ENCODE assay signal across 2 cellular contexts in the genomic region with DNA sequence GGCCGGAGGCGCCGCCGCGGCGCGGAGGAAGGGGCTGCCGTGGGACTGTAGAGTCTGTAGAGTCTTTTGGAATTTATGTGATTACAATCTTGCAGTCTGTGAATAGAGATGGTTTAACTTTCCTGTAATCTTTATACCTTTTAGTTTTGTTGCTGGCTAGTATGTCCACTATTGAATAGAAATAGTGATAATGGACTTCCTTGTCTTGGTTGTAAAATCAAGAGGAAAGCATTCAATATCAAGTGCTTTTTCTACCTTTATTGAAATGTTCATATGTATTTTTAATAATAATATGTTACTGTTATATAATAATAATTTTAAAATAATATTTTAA.
TF ChIP-seq lines count a peak whose summit lies in the region.
"Not testable (repeated sequence)": the region's sequence is repeated elsewhere in the genome, so short reads cannot be mapped to it uniquely, and the experiment has no call there.

No MANE protein-coding gene starts in this region.

TF ChIP-seq in K562, 482 proteins besides CTCF, POLR2A, EP300 and RAD21:
- TF ChIP-seq NFRKB (IDR thresholded peaks at IDR 0.05; ENCODE audit: low read depth) = 0 out of 2 replicates have a peak, but pooled peaks have one; percentile 53
- TF ChIP-seq BRD9 (IDR thresholded peaks at IDR 0.05; ENCODE audit: low read depth, partially characterized antibody) = peak; percentile 48
- peak; percentile 73; the same call in 1 of the 2 replicates for TF ChIP-seq ZBTB12 (CRISPR knock-in tag; IDR thresholded peaks at IDR 0.05)
- not testable (repeated sequence) for TF ChIP-seq ATF1 (CRISPR knock-in tag; IDR thresholded peaks at IDR 0.05)
- peak; percentile 48; the same call in 1 of the 2 replicates for TF ChIP-seq ATF1 (tag; IDR thresholded peaks at IDR 0.05)
- TF ChIP-seq POLR2H (tag; IDR thresholded peaks at IDR 0.05; ENCODE audit: low read depth) = peak; percentile 63; the same call in 1 of the 2 replicates
- peak; percentile 7; the same call in 1 of the 2 replicates for TF ChIP-seq ZFX (CRISPR knock-in tag; IDR thresholded peaks at IDR 0.05)
- peak in 1 of 2 experiments; percentile 25; a peak in 1 of 4 replicates for TF ChIP-seq NRF1 (conservative IDR thresholded peaks at IDR 0.05 in 1 of 2, IDR thresholded peaks at IDR 0.05 in 1 of 2)
- peak; percentile 36; the same call in 1 of the 2 replicates for TF ChIP-seq SUPT5H (IDR thresholded peaks at IDR 0.05)
- peak; percentile 4; the same call in 1 of the 2 replicates for TF ChIP-seq L3MBTL2 (IDR thresholded peaks at IDR 0.05)
- TF ChIP-seq C11orf30 (IDR thresholded peaks at IDR 0.05; ENCODE audit: low read depth) = 0 out of 2 replicates have a peak, but pooled peaks have one; percentile 2
- TF ChIP-seq, protein P1, sequence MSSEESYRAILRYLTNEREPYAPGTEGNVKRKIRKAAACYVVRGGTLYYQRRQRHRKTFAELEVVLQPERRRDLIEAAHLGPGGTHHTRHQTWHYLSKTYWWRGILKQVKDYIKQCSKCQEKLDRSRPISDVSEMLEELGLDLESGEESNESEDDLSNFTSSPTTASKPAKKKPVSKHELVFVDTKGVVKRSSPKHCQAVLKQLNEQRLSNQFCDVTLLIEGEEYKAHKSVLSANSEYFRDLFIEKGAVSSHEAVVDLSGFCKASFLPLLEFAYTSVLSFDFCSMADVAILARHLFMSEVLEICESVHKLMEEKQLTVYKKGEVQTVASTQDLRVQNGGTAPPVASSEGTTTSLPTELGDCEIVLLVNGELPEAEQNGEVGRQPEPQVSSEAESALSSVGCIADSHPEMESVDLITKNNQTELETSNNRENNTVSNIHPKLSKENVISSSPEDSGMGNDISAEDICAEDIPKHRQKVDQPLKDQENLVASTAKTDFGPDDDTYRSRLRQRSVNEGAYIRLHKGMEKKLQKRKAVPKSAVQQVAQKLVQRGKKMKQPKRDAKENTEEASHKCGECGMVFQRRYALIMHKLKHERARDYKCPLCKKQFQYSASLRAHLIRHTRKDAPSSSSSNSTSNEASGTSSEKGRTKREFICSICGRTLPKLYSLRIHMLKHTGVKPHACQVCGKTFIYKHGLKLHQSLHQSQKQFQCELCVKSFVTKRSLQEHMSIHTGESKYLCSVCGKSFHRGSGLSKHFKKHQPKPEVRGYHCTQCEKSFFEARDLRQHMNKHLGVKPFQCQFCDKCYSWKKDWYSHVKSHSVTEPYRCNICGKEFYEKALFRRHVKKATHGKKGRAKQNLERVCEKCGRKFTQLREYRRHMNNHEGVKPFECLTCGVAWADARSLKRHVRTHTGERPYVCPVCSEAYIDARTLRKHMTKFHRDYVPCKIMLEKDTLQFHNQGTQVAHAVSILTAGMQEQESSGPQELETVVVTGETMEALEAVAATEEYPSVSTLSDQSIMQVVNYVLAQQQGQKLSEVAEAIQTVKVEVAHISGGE (CRISPR knock-in tag; IDR thresholded peaks at IDR 0.05) = 0 out of 6 replicates have a peak, but pooled peaks of 1 of the 3 experiments have one; percentile 40
- TF ChIP-seq SAFB (IDR thresholded peaks at IDR 0.05; ENCODE audit: borderline replicate concordance, low read depth, low read length) = 0 out of 2 replicates have a peak, but pooled peaks have one; percentile 44
- 0 out of 2 replicates have a peak, but pooled peaks have one; percentile 8 for TF ChIP-seq TAF7 (tag; IDR thresholded peaks at IDR 0.05)

TF ChIP-seq in HepG2, 621 proteins besides CTCF, POLR2A, EP300 and RAD21:
- peak; percentile 50; the same call in 1 of the 2 replicates for TF ChIP-seq ZHX2 (IDR thresholded peaks at IDR 0.05; ENCODE audit: low read depth)
- TF ChIP-seq ZHX2 (CRISPR knock-in tag; IDR thresholded peaks at IDR 0.05; ENCODE audit: borderline replicate concordance); CREB1 (CRISPR knock-in tag; IDR thresholded peaks at IDR 0.05): not testable (repeated sequence)
- TF ChIP-seq KDM2A (CRISPR knock-in tag; IDR thresholded peaks at IDR 0.05; ENCODE audit: borderline replicate concordance, low read depth) = 0 out of 2 replicates have a peak, but pooled peaks have one; percentile 2
- 0 out of 2 replicates have a peak, but pooled peaks have one; percentile 3 for TF ChIP-seq RNF2 (conservative IDR thresholded peaks at IDR 0.05; ENCODE audit: low read depth)
- 0 out of 2 replicates have a peak, but pooled peaks have one; percentile 7 for TF ChIP-seq CREB1 (IDR thresholded peaks at IDR 0.05)
- TF ChIP-seq PHF20 (CRISPR knock-in tag; IDR thresholded peaks at IDR 0.05) = 0 out of 2 replicates have a peak, but pooled peaks have one; percentile 31
